Comparison of ENCODE assay signal across 8 cellular contexts in the genomic region with DNA sequence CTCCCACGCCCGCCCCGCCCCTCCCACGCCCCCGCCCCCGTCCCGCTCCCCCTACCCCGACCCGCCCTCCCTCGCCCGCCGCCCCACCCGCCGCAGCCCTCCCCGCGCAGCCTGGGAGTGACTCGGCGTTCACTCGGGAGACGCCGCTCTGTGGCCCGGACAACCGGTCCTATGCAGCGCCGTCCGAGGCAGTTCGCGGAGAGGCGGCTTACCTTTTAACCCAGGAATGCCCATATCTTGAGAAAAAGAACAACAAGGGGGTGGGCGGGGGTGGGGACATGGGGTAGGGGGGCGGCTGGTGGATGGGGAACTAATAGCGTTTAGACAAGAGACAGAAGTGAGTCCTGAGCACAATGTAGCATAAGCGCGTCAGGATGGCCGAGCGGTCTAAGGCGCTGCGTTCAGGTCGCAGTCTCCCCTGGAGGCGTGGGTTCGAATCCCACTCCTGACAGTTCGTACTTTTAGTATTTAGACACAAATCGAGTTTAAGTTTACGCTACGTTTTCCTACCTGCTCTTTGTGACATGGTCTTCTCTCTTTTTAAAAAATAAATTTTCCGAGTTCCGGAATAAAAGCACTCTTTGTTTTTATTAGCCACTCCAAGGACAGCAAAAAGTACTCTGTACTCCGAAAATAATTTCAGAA. TPM values are rescaled to one million over a fixed set of nuclear protein-coding genes. Genes with fewer than 3 reads are reported as not detected.
DNase-seq lines count a peak whose midpoint lies in the region; ATAC-seq and TF ChIP-seq lines count a peak whose summit lies in the region.

No MANE protein-coding gene starts in this region.

- H3K4me1 Mint-ChIP-seq in natural killer cell: peaks cover 26 to 30% of the 10 kb centered on the region in 2 donors

- TF ChIP-seq EP300 in Ishikawa (IDR thresholded peaks at IDR 0.05; ENCODE audit: borderline replicate concordance): no peak

- no peaks in the 10 kb centered on the region for H3K9me3 Mint-ChIP-seq in natural killer cell

- DNase-seq in DMS153 treated with DMSO at 0.1 percent for 48 hours (lab: John Stamatoyannopoulos, UW; ENCODE audit: unreplicated experiment): peak; percentile 62
- peak; percentile 85 for DNase-seq in RKO (ENCODE audit: low spot score)
- DNase-seq in activated T-helper 1 cell treated with anti-CD3 and anti-CD28 coated beads, Interleukin-2, amount 50 U/mL, for 16 hours (ENCODE audit: low read depth in 1 of 2, low spot score in 1 of 2): peak; percentile 68 to 77
- peak; percentile 79 for DNase-seq in fibroblast of mammary gland (ENCODE audit: low read depth)
- peak; percentile 84 for DNase-seq in natural killer cell
- DNase-seq in stimulated activated naive CD4-positive, alpha-beta T cell treated with Interleukin-2 at 50 U/mL for 16 hours (lab: John Stamatoyannopoulos, UW): peak; percentile 84

- H3K27ac Mint-ChIP-seq in natural killer cell: peak overlapping the region; percentile 89 to 96

- TF ChIP-seq RAD21 in Ishikawa (IDR thresholded peaks at IDR 0.05; ENCODE audit: low read depth): no peak

- no peak for TF ChIP-seq CTCF in fibroblast of mammary gland (conservative IDR thresholded peaks at IDR 0.05; ENCODE audit: control insufficient read depth, insufficient read depth, low read depth, low read length)
- TF ChIP-seq CTCF in natural killer cell (IDR thresholded peaks at IDR 0.05): no peak

- H3K36me3 Mint-ChIP-seq in natural killer cell: peaks cover 5% of the 10 kb centered on the region

- peak overlapping the region; percentile 89 for H3K4me3 Mint-ChIP-seq in natural killer cell

- peak; percentile 60 for ATAC-seq in GM21619 (IDR thresholded peaks at IDR 0.05; ENCODE audit: unreplicated experiment)
- peak; percentile 70 to 88 (median 73) for ATAC-seq in natural killer cell

- peak overlapping the region; percentile 63 for H3K4me3 ChIP-seq in fibroblast of mammary gland (ENCODE audit: control insufficient read depth, low read depth, low read length)

- intact Hi-C loops in natural killer cell (cut with micrococcal nuclease): loop anchor here (1.0 kb wide), 3 partner anchors 16 to 48 kb away; no protein-coding TSS in a partner anchor

- H3K27me3 Mint-ChIP-seq in natural killer cell (ENCODE audit: low read depth in 2 of 2): no peaks in the 10 kb centered on the region

TF ChIP-seq in Ishikawa, 13 proteins besides CTCF, POLR2A, EP300 and RAD21:
- TF ChIP-seq TEAD4 (IDR thresholded peaks at IDR 0.05) (peak; percentile 86), CREB1 (IDR thresholded peaks at IDR 0.05; ENCODE audit: low read depth) (0 out of 2 replicates have a peak, but pooled peaks have one; percentile 29), TAF1 (IDR thresholded peaks at IDR 0.05; ENCODE audit: low read depth) (0 out of 2 replicates have a peak, but pooled peaks have one; percentile 9), CEBPB (IDR thresholded peaks at IDR 0.05) (no peak; the same call in 1 of the 2 replicates)

RNA-seq across cellular contexts. Expression of a gene that starts 17.2 kb away (rescaled TPM):
- 10 to 100 TPM; 55.7 to 80.6 (median 70.3) TPM for total RNA-seq in natural killer cell

RNA-seq across cellular contexts. Expression of a gene that starts 20.9 kb away (rescaled TPM):
- not detected for total RNA-seq in natural killer cell

Comparison
In these comparisons a context has a peak if more than half of its experiments do, and no peak if none do; other contexts are left out.
1. Peak in every context shown above with its lines: DNase-seq, ATAC-seq and H3K4me3 ChIP-seq.